Comparison of ENCODE assay signal across 1 cellular context in genomic region chr1:6099787-6100765, GRCh38.
TF ChIP-seq lines count a peak whose summit lies in the region.

No MANE protein-coding gene starts in this region.

TF ChIP-seq in GM23338, 12 proteins besides CTCF, POLR2A, EP300 and RAD21:
- TF ChIP-seq, protein P1, sequence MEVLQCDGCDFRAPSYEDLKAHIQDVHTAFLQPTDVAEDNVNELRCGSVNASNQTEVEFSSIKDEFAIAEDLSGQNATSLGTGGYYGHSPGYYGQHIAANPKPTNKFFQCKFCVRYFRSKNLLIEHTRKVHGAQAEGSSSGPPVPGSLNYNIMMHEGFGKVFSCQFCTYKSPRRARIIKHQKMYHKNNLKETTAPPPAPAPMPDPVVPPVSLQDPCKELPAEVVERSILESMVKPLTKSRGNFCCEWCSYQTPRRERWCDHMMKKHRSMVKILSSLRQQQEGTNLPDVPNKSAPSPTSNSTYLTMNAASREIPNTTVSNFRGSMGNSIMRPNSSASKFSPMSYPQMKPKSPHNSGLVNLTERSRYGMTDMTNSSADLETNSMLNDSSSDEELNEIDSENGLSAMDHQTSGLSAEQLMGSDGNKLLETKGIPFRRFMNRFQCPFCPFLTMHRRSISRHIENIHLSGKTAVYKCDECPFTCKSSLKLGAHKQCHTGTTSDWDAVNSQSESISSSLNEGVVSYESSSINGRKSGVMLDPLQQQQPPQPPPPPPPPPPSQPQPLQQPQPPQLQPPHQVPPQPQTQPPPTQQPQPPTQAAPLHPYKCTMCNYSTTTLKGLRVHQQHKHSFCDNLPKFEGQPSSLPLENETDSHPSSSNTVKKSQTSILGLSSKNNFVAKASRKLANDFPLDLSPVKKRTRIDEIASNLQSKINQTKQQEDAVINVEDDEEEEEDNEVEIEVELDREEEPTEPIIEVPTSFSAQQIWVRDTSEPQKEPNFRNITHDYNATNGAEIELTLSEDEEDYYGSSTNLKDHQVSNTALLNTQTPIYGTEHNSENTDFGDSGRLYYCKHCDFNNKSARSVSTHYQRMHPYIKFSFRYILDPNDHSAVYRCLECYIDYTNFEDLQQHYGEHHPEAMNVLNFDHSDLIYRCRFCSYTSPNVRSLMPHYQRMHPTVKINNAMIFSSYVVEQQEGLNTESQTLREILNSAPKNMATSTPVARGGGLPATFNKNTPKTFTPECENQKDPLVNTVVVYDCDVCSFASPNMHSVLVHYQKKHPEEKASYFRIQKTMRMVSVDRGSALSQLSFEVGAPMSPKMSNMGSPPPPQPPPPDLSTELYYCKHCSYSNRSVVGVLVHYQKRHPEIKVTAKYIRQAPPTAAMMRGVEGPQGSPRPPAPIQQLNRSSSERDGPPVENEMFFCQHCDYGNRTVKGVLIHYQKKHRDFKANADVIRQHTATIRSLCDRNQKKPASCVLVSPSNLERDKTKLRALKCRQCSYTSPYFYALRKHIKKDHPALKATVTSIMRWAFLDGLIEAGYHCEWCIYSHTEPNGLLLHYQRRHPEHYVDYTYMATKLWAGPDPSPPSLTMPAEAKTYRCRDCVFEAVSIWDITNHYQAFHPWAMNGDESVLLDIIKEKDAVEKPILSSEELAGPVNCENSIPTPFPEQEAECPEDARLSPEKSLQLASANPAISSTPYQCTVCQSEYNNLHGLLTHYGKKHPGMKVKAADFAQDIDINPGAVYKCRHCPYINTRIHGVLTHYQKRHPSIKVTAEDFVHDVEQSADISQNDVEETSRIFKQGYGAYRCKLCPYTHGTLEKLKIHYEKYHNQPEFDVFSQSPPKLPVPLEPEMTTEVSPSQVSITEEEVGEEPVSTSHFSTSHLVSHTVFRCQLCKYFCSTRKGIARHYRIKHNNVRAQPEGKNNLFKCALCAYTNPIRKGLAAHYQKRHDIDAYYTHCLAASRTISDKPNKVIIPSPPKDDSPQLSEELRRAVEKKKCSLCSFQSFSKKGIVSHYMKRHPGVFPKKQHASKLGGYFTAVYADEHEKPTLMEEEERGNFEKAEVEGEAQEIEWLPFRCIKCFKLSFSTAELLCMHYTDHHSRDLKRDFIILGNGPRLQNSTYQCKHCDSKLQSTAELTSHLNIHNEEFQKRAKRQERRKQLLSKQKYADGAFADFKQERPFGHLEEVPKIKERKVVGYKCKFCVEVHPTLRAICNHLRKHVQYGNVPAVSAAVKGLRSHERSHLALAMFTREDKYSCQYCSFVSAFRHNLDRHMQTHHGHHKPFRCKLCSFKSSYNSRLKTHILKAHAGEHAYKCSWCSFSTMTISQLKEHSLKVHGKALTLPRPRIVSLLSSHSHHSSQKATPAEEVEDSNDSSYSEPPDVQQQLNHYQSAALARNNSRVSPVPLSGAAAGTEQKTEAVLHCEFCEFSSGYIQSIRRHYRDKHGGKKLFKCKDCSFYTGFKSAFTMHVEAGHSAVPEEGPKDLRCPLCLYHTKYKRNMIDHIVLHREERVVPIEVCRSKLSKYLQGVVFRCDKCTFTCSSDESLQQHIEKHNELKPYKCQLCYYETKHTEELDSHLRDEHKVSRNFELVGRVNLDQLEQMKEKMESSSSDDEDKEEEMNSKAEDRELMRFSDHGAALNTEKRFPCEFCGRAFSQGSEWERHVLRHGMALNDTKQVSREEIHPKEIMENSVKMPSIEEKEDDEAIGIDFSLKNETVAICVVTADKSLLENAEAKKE (CRISPR knock-in tag; IDR thresholded peaks at IDR 0.05) = no peak
